17 cellular contexts compared by ENCODE assay signal in the genomic region with DNA sequence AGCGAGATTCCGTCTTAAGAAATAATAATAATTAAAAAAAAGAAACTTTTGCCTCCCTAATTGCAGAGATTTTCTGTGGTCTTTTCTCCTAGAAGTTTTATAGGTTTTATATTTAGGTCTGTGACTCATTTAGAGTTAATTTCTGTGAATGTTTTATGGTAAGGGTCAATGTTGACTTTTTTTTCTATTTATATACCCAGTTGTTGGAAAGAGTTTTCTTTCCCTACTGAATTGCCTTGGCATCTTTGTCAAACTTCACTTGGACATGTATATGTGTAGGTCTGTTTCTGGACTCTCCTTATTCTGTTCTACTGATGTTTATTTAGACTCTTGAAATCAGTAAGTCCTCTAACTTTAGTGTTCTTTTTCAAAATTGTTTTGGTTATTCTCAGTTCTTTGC. TPM values are rescaled to one million over a fixed set of nuclear protein-coding genes. Genes with fewer than 3 reads are reported as not detected.
A peak's percentile ranks its signal among the peaks of the same experiment; 100 is the strongest.
DNase-seq lines count a peak whose midpoint lies in the region; ATAC-seq and TF ChIP-seq lines count a peak whose summit lies in the region.
"Had no signal": no experiment of that assay in that cellular context is flagged by ENCODE, and none has a peak within 500 bp of the region (broad histone marks: within the 10 kb centered on the region; RNA-seq: fewer than 3 reads in every experiment).

No MANE protein-coding gene starts in this region.

- H3K4me2 ChIP-seq in IMR-90 (ENCODE audit: low read depth, low read length): no peak overlapping the region; the same call in 1 of the 2 replicates
- H3K4me2 ChIP-seq: A549 had no signal

- no peak overlapping the region for H2AFZ ChIP-seq in IMR-90 (replicated peaks; ENCODE audit: low read length, poor library complexity)
- H2AFZ ChIP-seq: GM23248 had no signal

- no peak for TF ChIP-seq POLR2A in IMR-90 (IDR thresholded peaks at IDR 0.05; ENCODE audit: low read depth, low read length)

- H3K9me3 ChIP-seq in CD8-positive, alpha-beta memory T cell (ENCODE audit: low read length): no peaks in the 10 kb centered on the region
- peaks cover 4% of the 10 kb centered on the region for H3K9me3 ChIP-seq in IMR-90 (ENCODE audit: control insufficient read depth, insufficient read depth, low read length)
- H3K9me3 ChIP-seq: A549, BE2C, Caco-2 had no signal

- WGBS in IMR-90 (ENCODE audit: extremely low coverage in 2 of 2, insufficient read length in 1 of 2), 2 experiments: no CpG with 5 or more reads among the region's 2 CpGs

- CTCF ChIA-PET in CD8-positive, alpha-beta memory T cell (lab: Charles Lee): no interaction called here
- CTCF ChIA-PET in IMR-90 (lab: Yijun Ruan, JAX): no interaction called here

- no peak overlapping the region for H3K4me3 ChIP-seq in CD8-positive, alpha-beta memory T cell (ENCODE audit: low read length)
- H3K4me3 ChIP-seq in IMR-90 (ENCODE audit: insufficient read depth, low read depth, low read length): no peak overlapping the region
- H3K4me3 ChIP-seq: A549, GM23248 had no signal

- H3K9ac ChIP-seq in IMR-90 (ENCODE audit: low read depth, low read length): no peak overlapping the region
- H3K9ac ChIP-seq: GM23248 had no signal

- H3K4ac ChIP-seq in IMR-90 (ENCODE audit: low read depth, low read length): no peak overlapping the region; the same call in 1 of the 2 replicates

- peaks cover 55 to 71% (median 71%) of the 10 kb centered on the region in 3 donors for H3K4me1 Mint-ChIP-seq in CD8-positive, alpha-beta memory T cell
- peaks cover 33% of the 10 kb centered on the region for H3K4me1 Mint-ChIP-seq in activated naive CD8-positive, alpha-beta T cell treated with anti-CD3 and anti-CD28 coated beads for 36 hours
- H3K4me1 Mint-ChIP-seq in chondrocyte (ENCODE audit: low read depth): peaks cover 53% of the 10 kb centered on the region

- peaks cover 34% of the 10 kb centered on the region for H4K20me1 ChIP-seq in IMR-90 (ENCODE audit: insufficient read depth, low read length)

- H3K4me1 ChIP-seq in CD8-positive, alpha-beta memory T cell (ENCODE audit: insufficient read depth, low read length): peaks cover 40% of the 10 kb centered on the region
- peaks cover 5% of the 10 kb centered on the region; the same call in 1 of the 2 replicates for H3K4me1 ChIP-seq in IMR-90 (ENCODE audit: control insufficient read depth, insufficient read depth, low read length)
- H3K4me1 ChIP-seq: BE2C had no signal

- no TSS peak for BruUV-seq in IMR-90 (replicated peaks; lab: Mats Ljungman, UMichigan)

- intact Hi-C loops in IMR-90 (cut with micrococcal nuclease): no loop called here

- ATAC-seq in IMR-90 (ENCODE audit: low read depth) (no peak), HG02970 (IDR thresholded peaks at IDR 0.05; ENCODE audit: low FRiP score, unreplicated experiment) (no peak)
- ATAC-seq: A549, HCT116 had no signal

- H4K91ac ChIP-seq in IMR-90 (ENCODE audit: insufficient read depth, low read depth, low read length): no peak overlapping the region

- H2BK20ac ChIP-seq in IMR-90 (ENCODE audit: low read depth, low read length): no peak overlapping the region; the same call in 1 of the 2 replicates

- no peak overlapping the region for H4K5ac ChIP-seq in IMR-90 (ENCODE audit: low read depth, low read length)

- H3K36me3 Mint-ChIP-seq in CD8-positive, alpha-beta memory T cell: peaks cover 10 to 29% (median 26%) of the 10 kb centered on the region in 3 donors
- peaks cover 71% of the 10 kb centered on the region for H3K36me3 Mint-ChIP-seq in activated naive CD8-positive, alpha-beta T cell treated with anti-CD3 and anti-CD28 coated beads for 36 hours
- peaks cover 5% of the 10 kb centered on the region for H3K36me3 Mint-ChIP-seq in chondrocyte (ENCODE audit: low read depth)

- H3K4me3 Mint-ChIP-seq in CD8-positive, alpha-beta memory T cell: peak overlapping the region in 4 of 7 donors; percentile 1 to 59 (median 31)
- H3K4me3 Mint-ChIP-seq in activated naive CD8-positive, alpha-beta T cell treated with anti-CD3 and anti-CD28 coated beads for 36 hours: peak overlapping the region; percentile 42
- H3K4me3 Mint-ChIP-seq in chondrocyte (ENCODE audit: unreplicated experiment): no peak overlapping the region

- H3K36me3 ChIP-seq in CD8-positive, alpha-beta memory T cell (ENCODE audit: insufficient read depth, low read length): no peaks in the 10 kb centered on the region
- no peaks in the 10 kb centered on the region for H3K36me3 ChIP-seq in IMR-90 (ENCODE audit: control insufficient read depth, insufficient read depth, low read length)
- H3K36me3 ChIP-seq: BE2C had no signal

- peaks cover 13 to 19% (median 17%) of the 10 kb centered on the region in 5 donors for H3K9me3 Mint-ChIP-seq in CD8-positive, alpha-beta memory T cell
- peaks cover 26% of the 10 kb centered on the region for H3K9me3 Mint-ChIP-seq in activated naive CD8-positive, alpha-beta T cell treated with anti-CD3 and anti-CD28 coated beads for 36 hours
- peaks cover 14% of the 10 kb centered on the region for H3K9me3 Mint-ChIP-seq in chondrocyte (ENCODE audit: low read depth)

- H3K79me1 ChIP-seq in IMR-90 (ENCODE audit: low read depth in 1 of 2, low read length in 2 of 2): peaks cover 11 to 44% of the 10 kb centered on the region in 2 experiments

- H2BK15ac ChIP-seq in IMR-90 (ENCODE audit: low read depth, low read length): no peak overlapping the region

- H4K8ac ChIP-seq in IMR-90 (ENCODE audit: low read depth in 2 of 2, low read length in 2 of 2): no peak overlapping the region

- H2BK5ac ChIP-seq in IMR-90 (ENCODE audit: low read depth, low read length, poor library complexity, severe bottlenecking): no peak overlapping the region

- no peak for DNase-seq in CD8-positive, alpha-beta memory T cell
- DNase-seq in IMR-90 (no peak), chondrocyte (ENCODE audit: low spot score) (no peak), mucosa of gallbladder (ENCODE audit: low spot score) (no peak), NCI-H2227 treated with DMSO at 0.1 percent for 48 hours (lab: John Stamatoyannopoulos, UW) (no peak)
- no peak for DNase-seq in activated naive CD8-positive, alpha-beta T cell treated with anti-CD3 and anti-CD28 coated beads for 36 hours
- DNase-seq: BE2C; Caco-2; CD4-positive, alpha-beta memory T cell; DND-41; GF-D8; GM23248 had no signal

- peaks cover 3% of the 10 kb centered on the region; the same call in 1 of the 2 replicates for H3K9me1 ChIP-seq in IMR-90 (ENCODE audit: insufficient read depth, low read length)

- 0 out of 2 replicates have a peak overlapping the region, but pooled peaks have one; percentile 37 for H3K14ac ChIP-seq in IMR-90 (replicated peaks; ENCODE audit: low read depth, low read length)

- H3K27me3 Mint-ChIP-seq in CD8-positive, alpha-beta memory T cell: no peaks in the 10 kb centered on the region
- H3K27me3 Mint-ChIP-seq in activated naive CD8-positive, alpha-beta T cell treated with anti-CD3 and anti-CD28 coated beads for 36 hours: no peaks in the 10 kb centered on the region
- H3K27me3 Mint-ChIP-seq in chondrocyte (ENCODE audit: low read depth): no peaks in the 10 kb centered on the region
- H3K27me3 Mint-ChIP-seq: CD4-positive, alpha-beta memory T cell; IgD-negative memory B cell had no signal

- H2AK9ac ChIP-seq in IMR-90 (replicated peaks; ENCODE audit: low read depth, low read length, poor library complexity): no peak overlapping the region

- no peak overlapping the region for H3K18ac ChIP-seq in IMR-90 (ENCODE audit: low read depth, low read length)

- dilution Hi-C loops in IMR-90 (cut with HindIII; ENCODE audit: low sequenced_read_pairs, unreplicated experiment): no loop called here

- no peak overlapping the region for H3K23ac ChIP-seq in IMR-90 (ENCODE audit: low read depth, low read length)

- H2BK120ac ChIP-seq in IMR-90 (ENCODE audit: low read depth, low read length): no peak overlapping the region; the same call in 1 of the 2 replicates

- POLR2A ChIA-PET in CD8-positive, alpha-beta memory T cell (lab: Charles Lee): no interaction called here
- POLR2A ChIA-PET in IMR-90 (lab: Charles Lee; ENCODE audit: unreplicated experiment): no interaction called here

- H3K27ac Mint-ChIP-seq in CD8-positive, alpha-beta memory T cell: peak overlapping the region in 3 of 8 donors; percentile 9 to 32 (median 24)
- H3K27ac Mint-ChIP-seq in activated naive CD8-positive, alpha-beta T cell treated with anti-CD3 and anti-CD28 coated beads for 36 hours: no peak overlapping the region
- H3K27ac Mint-ChIP-seq in chondrocyte (ENCODE audit: unreplicated experiment): peak overlapping the region; percentile 84
- H3K27ac Mint-ChIP-seq: IgD-negative memory B cell had no signal

- no peak for TF ChIP-seq RAD21 in IMR-90 (IDR thresholded peaks at IDR 0.05; ENCODE audit: low read length)

- in situ Hi-C loops in IMR-90 (cut with MboI; ENCODE audit: low sequenced_read_pairs): no loop called here

- H3K27me3 ChIP-seq in CD8-positive, alpha-beta memory T cell (ENCODE audit: insufficient read depth, low read length, poor library complexity, severe bottlenecking): no peaks in the 10 kb centered on the region
- H3K27me3 ChIP-seq in IMR-90 (ENCODE audit: control insufficient read depth, insufficient read depth, low read length): no peaks in the 10 kb centered on the region
- H3K27me3 ChIP-seq: BE2C had no signal

- TF ChIP-seq CTCF in IMR-90 (conservative IDR thresholded peaks at IDR 0.05; ENCODE audit: low read depth, low read length): no peak
- TF ChIP-seq CTCF in chondrocyte (IDR thresholded peaks at IDR 0.05): no peak

- no peak overlapping the region for H3K27ac ChIP-seq in CD8-positive, alpha-beta memory T cell (ENCODE audit: low read depth, low read length)
- H3K27ac ChIP-seq in IMR-90 (ENCODE audit: insufficient read depth, low read length): no peak overlapping the region
- H3K27ac ChIP-seq: A549, C4-2B, GM23248 had no signal

- no peak overlapping the region; the same call in 1 of the 2 replicates for H2AK5ac ChIP-seq in IMR-90 (ENCODE audit: low read depth, low read length)

- no peak overlapping the region for H3K56ac ChIP-seq in IMR-90 (ENCODE audit: extremely low read depth, insufficient read depth, low read length)

RNA-seq across cellular contexts. Expression of a gene that starts 5.5 kb away (rescaled TPM):
- 10 to 100 TPM; 20.6 to 21.8 TPM for total RNA-seq in CD8-positive, alpha-beta memory T cell
- 39.1 TPM for polyA plus RNA-seq in CD8-positive, alpha-beta memory T cell
- total RNA-seq in IMR-90 (2012; rRNA removed) (32.2 and 56.5 TPM in 2 replicates), chondrocyte (27.8 to 34.7 TPM (median 29.5 TPM) in 3 replicates), mucosa of gallbladder (32.6 TPM)
- polyA plus RNA-seq in IMR-90 (2012; rRNA removed): 17.0 and 25.8 TPM in 2 replicates
- 4.5 and 7.7 TPM in 2 replicates for polyA plus RNA-seq in IMR-90 (2012; cell fraction: cytosol; rRNA removed)
- 5.6 and 47.4 TPM in 2 replicates for polyA plus RNA-seq in IMR-90 (2012; cell fraction: nucleus; rRNA removed; ENCODE audit: low replicate concordance)
- 10 to 100 TPM; 21.0 to 25.2 TPM for total RNA-seq in activated naive CD8-positive, alpha-beta T cell treated with anti-CD3 and anti-CD28 coated beads for 36 hours

RNA-seq across cellular contexts. Expression of a gene that starts 40.5 kb away (rescaled TPM):
- under 1 TPM; 0.20 to 0.58 TPM for total RNA-seq in CD8-positive, alpha-beta memory T cell
- 0.62 TPM for polyA plus RNA-seq in CD8-positive, alpha-beta memory T cell
- total RNA-seq in IMR-90 (2012; rRNA removed) (2.0 and 2.2 TPM in 2 replicates), chondrocyte (1.6 to 2.7 TPM (median 1.7 TPM) in 3 replicates), mucosa of gallbladder (4.7 TPM)
- polyA plus RNA-seq in IMR-90 (2012; rRNA removed): 0.65 and 0.67 TPM in 2 replicates
- polyA plus RNA-seq in IMR-90 (2012; cell fraction: cytosol; rRNA removed): 0.12 and 0.47 TPM in 2 replicates
- polyA plus RNA-seq in IMR-90 (2012; cell fraction: nucleus; rRNA removed; ENCODE audit: low replicate concordance): 0.72 and 1.5 TPM in 2 replicates
- total RNA-seq in activated naive CD8-positive, alpha-beta T cell treated with anti-CD3 and anti-CD28 coated beads for 36 hours: under 1 TPM; 0.60 to 0.68 TPM

RNA-seq across cellular contexts. Expression of a gene that starts 40.5 kb away (rescaled TPM):
- total RNA-seq in CD8-positive, alpha-beta memory T cell: 10 to 100 TPM; 67.3 to 70.5 TPM
- polyA plus RNA-seq in CD8-positive, alpha-beta memory T cell: 63.6 TPM
- total RNA-seq in IMR-90 (2012; rRNA removed) (53.0 and 63.8 TPM in 2 replicates), chondrocyte (24.1 to 31.0 TPM (median 26.5 TPM) in 3 replicates), mucosa of gallbladder (24.2 TPM)
- polyA plus RNA-seq in IMR-90 (2012; rRNA removed): 34.9 and 37.8 TPM in 2 replicates
- polyA plus RNA-seq in IMR-90 (2012; cell fraction: cytosol; rRNA removed): 15.2 and 19.7 TPM in 2 replicates
- 6.3 and 28.2 TPM in 2 replicates for polyA plus RNA-seq in IMR-90 (2012; cell fraction: nucleus; rRNA removed; ENCODE audit: low replicate concordance)
- 10 to 100 TPM; 49.9 to 50.6 TPM for total RNA-seq in activated naive CD8-positive, alpha-beta T cell treated with anti-CD3 and anti-CD28 coated beads for 36 hours
